ENCODE assay signal across 1 cellular context in the genomic region with DNA sequence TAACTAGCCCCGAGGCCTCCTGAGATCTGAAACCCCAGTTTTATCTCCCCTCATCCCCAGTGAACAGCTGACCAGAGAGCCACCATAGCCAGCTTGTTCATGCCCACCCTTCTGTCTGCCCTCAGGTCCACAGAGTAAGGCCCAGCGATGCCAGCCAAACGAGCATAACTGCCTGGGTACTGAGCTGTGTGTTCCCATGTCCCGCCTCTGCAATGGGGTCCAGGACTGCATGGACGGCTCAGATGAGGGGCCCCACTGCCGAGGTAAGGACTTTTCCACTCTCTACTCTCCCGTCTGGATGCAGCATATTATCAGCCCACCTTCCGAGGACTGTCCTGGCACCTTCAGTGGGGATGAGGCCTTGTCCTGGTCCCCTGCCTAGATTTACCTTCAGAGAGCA.
TF ChIP-seq lines count a peak whose summit lies in the region.

No MANE protein-coding gene starts in this region.

TF ChIP-seq in liver, 16 proteins besides CTCF, POLR2A, EP300 and RAD21 (continued from another document):
- TF ChIP-seq, protein P1, sequence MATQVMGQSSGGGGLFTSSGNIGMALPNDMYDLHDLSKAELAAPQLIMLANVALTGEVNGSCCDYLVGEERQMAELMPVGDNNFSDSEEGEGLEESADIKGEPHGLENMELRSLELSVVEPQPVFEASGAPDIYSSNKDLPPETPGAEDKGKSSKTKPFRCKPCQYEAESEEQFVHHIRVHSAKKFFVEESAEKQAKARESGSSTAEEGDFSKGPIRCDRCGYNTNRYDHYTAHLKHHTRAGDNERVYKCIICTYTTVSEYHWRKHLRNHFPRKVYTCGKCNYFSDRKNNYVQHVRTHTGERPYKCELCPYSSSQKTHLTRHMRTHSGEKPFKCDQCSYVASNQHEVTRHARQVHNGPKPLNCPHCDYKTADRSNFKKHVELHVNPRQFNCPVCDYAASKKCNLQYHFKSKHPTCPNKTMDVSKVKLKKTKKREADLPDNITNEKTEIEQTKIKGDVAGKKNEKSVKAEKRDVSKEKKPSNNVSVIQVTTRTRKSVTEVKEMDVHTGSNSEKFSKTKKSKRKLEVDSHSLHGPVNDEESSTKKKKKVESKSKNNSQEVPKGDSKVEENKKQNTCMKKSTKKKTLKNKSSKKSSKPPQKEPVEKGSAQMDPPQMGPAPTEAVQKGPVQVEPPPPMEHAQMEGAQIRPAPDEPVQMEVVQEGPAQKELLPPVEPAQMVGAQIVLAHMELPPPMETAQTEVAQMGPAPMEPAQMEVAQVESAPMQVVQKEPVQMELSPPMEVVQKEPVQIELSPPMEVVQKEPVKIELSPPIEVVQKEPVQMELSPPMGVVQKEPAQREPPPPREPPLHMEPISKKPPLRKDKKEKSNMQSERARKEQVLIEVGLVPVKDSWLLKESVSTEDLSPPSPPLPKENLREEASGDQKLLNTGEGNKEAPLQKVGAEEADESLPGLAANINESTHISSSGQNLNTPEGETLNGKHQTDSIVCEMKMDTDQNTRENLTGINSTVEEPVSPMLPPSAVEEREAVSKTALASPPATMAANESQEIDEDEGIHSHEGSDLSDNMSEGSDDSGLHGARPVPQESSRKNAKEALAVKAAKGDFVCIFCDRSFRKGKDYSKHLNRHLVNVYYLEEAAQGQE (IDR thresholded peaks at IDR 0.05): no peak
- TF ChIP-seq FOXA1 (IDR thresholded peaks at IDR 0.05): no peak
- TF ChIP-seq RXRA (IDR thresholded peaks at IDR 0.05): no peak
- TF ChIP-seq HNF4A (conservative IDR thresholded peaks at IDR 0.05): no peak
- TF ChIP-seq HNF4G (IDR thresholded peaks at IDR 0.05): no peak
- TF ChIP-seq, protein P2, sequence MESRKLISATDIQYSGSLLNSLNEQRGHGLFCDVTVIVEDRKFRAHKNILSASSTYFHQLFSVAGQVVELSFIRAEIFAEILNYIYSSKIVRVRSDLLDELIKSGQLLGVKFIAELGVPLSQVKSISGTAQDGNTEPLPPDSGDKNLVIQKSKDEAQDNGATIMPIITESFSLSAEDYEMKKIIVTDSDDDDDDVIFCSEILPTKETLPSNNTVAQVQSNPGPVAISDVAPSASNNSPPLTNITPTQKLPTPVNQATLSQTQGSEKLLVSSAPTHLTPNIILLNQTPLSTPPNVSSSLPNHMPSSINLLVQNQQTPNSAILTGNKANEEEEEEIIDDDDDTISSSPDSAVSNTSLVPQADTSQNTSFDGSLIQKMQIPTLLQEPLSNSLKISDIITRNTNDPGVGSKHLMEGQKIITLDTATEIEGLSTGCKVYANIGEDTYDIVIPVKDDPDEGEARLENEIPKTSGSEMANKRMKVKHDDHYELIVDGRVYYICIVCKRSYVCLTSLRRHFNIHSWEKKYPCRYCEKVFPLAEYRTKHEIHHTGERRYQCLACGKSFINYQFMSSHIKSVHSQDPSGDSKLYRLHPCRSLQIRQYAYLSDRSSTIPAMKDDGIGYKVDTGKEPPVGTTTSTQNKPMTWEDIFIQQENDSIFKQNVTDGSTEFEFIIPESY (IDR thresholded peaks at IDR 0.05): no peak
- TF ChIP-seq GABPA (IDR thresholded peaks at IDR 0.05 in 1 of 2, conservative IDR thresholded peaks at IDR 0.05 in 1 of 2): no peak
- TF ChIP-seq SP1 (IDR thresholded peaks at IDR 0.05): no peak
- no peak for TF ChIP-seq FOXA2 (IDR thresholded peaks at IDR 0.05)
- TF ChIP-seq TAF1 (conservative IDR thresholded peaks at IDR 0.05): no peak
- no peak for TF ChIP-seq EGR1 (IDR thresholded peaks at IDR 0.05; ENCODE audit: low read depth in 2 of 2)
- no peak for TF ChIP-seq YY1 (IDR thresholded peaks at IDR 0.05)
- TF ChIP-seq JUND (IDR thresholded peaks at IDR 0.05): no peak
- TF ChIP-seq NR2F2 (IDR thresholded peaks at IDR 0.05): no peak
- TF ChIP-seq, protein P3, sequence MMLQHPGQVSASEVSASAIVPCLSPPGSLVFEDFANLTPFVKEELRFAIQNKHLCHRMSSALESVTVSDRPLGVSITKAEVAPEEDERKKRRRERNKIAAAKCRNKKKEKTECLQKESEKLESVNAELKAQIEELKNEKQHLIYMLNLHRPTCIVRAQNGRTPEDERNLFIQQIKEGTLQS (IDR thresholded peaks at IDR 0.05): no peak
